In genomic region chr13:45298206-45298505, GRCh38 we compare ENCODE assay signal across 24 cellular contexts. TPM values are rescaled to one million over a fixed set of nuclear protein-coding genes. Genes with fewer than 3 reads are reported as not detected.
DNase-seq lines count a peak whose midpoint lies in the region; ATAC-seq and TF ChIP-seq lines count a peak whose summit lies in the region.
"Had no signal": no experiment of that assay in that cellular context is flagged by ENCODE, and none has a peak within 500 bp of the region (broad histone marks: within the 10 kb centered on the region; RNA-seq: fewer than 3 reads in every experiment).

No MANE protein-coding gene starts in this region.

- H3K4me1 ChIP-seq in CD8-positive, alpha-beta T cell (ENCODE audit: insufficient read depth, low read length): peaks cover 29% of the 10 kb centered on the region
- H3K4me1 ChIP-seq in naive thymus-derived CD4-positive, alpha-beta T cell (ENCODE audit: control insufficient read depth in 2 of 2, insufficient read depth in 2 of 2, low read length in 2 of 2): peaks cover 21 to 30% of the 10 kb centered on the region in 2 donors
- H3K4me1 ChIP-seq: A549, adrenal gland, BE2C had no signal

- TF ChIP-seq CTCF in CD8-positive, alpha-beta T cell (IDR thresholded peaks at IDR 0.05): no peak

- H3K4me1 Mint-ChIP-seq in activated CD4-positive, alpha-beta T cell treated with anti-CD3 and anti-CD28 coated beads, Interleukin-2, amount 10 ng/mL, durations not matched to agents 7 days and 5 days: peaks cover 34% of the 10 kb centered on the region
- peaks cover 41% of the 10 kb centered on the region for H3K4me1 Mint-ChIP-seq in CD8-positive, alpha-beta T cell (ENCODE audit: low read depth)
- peaks cover 23% of the 10 kb centered on the region for H3K4me1 Mint-ChIP-seq in activated T-helper 17 cell treated with anti-CD3 and anti-CD28 coated beads, Interleukin-2, amount 50 U/mL, for 72 hours
- peaks cover 30 to 54% (median 39%) of the 10 kb centered on the region in 7 donors for H3K4me1 Mint-ChIP-seq in naive thymus-derived CD4-positive, alpha-beta T cell

- H3K27ac Mint-ChIP-seq in activated CD4-positive, alpha-beta T cell treated with anti-CD3 and anti-CD28 coated beads, Interleukin-2, amount 10 ng/mL, durations not matched to agents 7 days and 5 days: peak overlapping the region; percentile 85
- peak overlapping the region; percentile 81 for H3K27ac Mint-ChIP-seq in CD8-positive, alpha-beta T cell
- H3K27ac Mint-ChIP-seq in activated T-helper 17 cell treated with anti-CD3 and anti-CD28 coated beads, Interleukin-2, amount 50 U/mL, for 72 hours: peak overlapping the region; percentile 60
- peak overlapping the region; percentile 69 to 93 (median 83) for H3K27ac Mint-ChIP-seq in naive thymus-derived CD4-positive, alpha-beta T cell
- H3K27ac Mint-ChIP-seq: GM23338, type B pancreatic cell had no signal

- no peak for DNase-seq in activated CD4-positive, alpha-beta T cell treated with anti-CD3 and anti-CD28 coated beads, Interleukin-2, amount 10 ng/mL, durations not matched to agents 7 days and 5 days
- no peak for DNase-seq in activated CD4-positive, alpha-beta T cell treated with anti-CD3 and anti-CD28 coated beads for 4 hours
- no peak for DNase-seq in CD8-positive, alpha-beta T cell
- peak in 1 of 9 donors; percentile 4 for DNase-seq in naive thymus-derived CD4-positive, alpha-beta T cell
- DNase-seq in activated gamma-delta T cell treated with Interleukin-2 at 50 U/mL for 16 hours (no peak), AG08395 (ENCODE audit: low spot score) (no peak)
- DNase-seq in NK-92 treated with Interleukin-12 subunit alpha and Interleukin-12 subunit beta, amount 100 ng/mL, for 24 hours (lab: John Stamatoyannopoulos, UW): no peak
- DNase-seq: adrenal gland, BE2C, kidney glomerular epithelial cell, MV-4-11, NCI-H1694, NCI-H2171 treated with DMSO at 0.1 percent for 48 hours, NCI-H69, occipital lobe, RPMI8226, spleen had no signal

- CTCF ChIA-PET in activated CD4-positive, alpha-beta T cell treated with anti-CD3 and anti-CD28 coated beads, Interleukin-2, amount 10 ng/mL, durations not matched to agents 7 days and 5 days (lab: Charles Lee): interaction anchor here (0.9 to 2.7 kb wide), 3 partner anchors 10 to 17 kb away, joined by 3 to 13 read pairs (median 3); no protein-coding TSS in a partner anchor
- CTCF ChIA-PET in CD8-positive, alpha-beta T cell (lab: Charles Lee): interaction anchor here (0.5 to 5.3 kb wide), 6 partner anchors 11 to 315 kb away, joined by 3 to 28 read pairs (median 4); partner anchors contain the start of gene TPT1
- CTCF ChIA-PET in naive thymus-derived CD4-positive, alpha-beta T cell (lab: Charles Lee): interaction anchor here (0.7 to 2.2 kb wide), 3 partner anchors 11 to 468 kb away, joined by 4 to 17 read pairs (median 7); no protein-coding TSS in a partner anchor

- H3K27me3 Mint-ChIP-seq in activated CD4-positive, alpha-beta T cell treated with anti-CD3 and anti-CD28 coated beads, Interleukin-2, amount 10 ng/mL, durations not matched to agents 7 days and 5 days: peaks cover 2% of the 10 kb centered on the region
- no peaks in the 10 kb centered on the region for H3K27me3 Mint-ChIP-seq in CD8-positive, alpha-beta T cell (ENCODE audit: low read depth)
- peaks cover 4% of the 10 kb centered on the region for H3K27me3 Mint-ChIP-seq in activated T-helper 17 cell treated with anti-CD3 and anti-CD28 coated beads, Interleukin-2, amount 50 U/mL, for 72 hours
- H3K27me3 Mint-ChIP-seq in naive thymus-derived CD4-positive, alpha-beta T cell: peaks cover 0 to 4% (median 0%) of the 10 kb centered on the region in 5 donors

- peaks cover 10% of the 10 kb centered on the region for H3K36me3 Mint-ChIP-seq in activated CD4-positive, alpha-beta T cell treated with anti-CD3 and anti-CD28 coated beads, Interleukin-2, amount 10 ng/mL, durations not matched to agents 7 days and 5 days (ENCODE audit: low read depth)
- no peaks in the 10 kb centered on the region for H3K36me3 Mint-ChIP-seq in CD8-positive, alpha-beta T cell
- H3K36me3 Mint-ChIP-seq in activated T-helper 17 cell treated with anti-CD3 and anti-CD28 coated beads, Interleukin-2, amount 50 U/mL, for 72 hours (ENCODE audit: low read depth): no peaks in the 10 kb centered on the region
- H3K36me3 Mint-ChIP-seq in naive thymus-derived CD4-positive, alpha-beta T cell: peaks cover 0 to 10% (median 0%) of the 10 kb centered on the region in 5 donors
- H3K36me3 Mint-ChIP-seq: type B pancreatic cell had no signal

- H3K9me3 ChIP-seq in CD8-positive, alpha-beta T cell (ENCODE audit: low read length): no peaks in the 10 kb centered on the region
- no peaks in the 10 kb centered on the region for H3K9me3 ChIP-seq in naive thymus-derived CD4-positive, alpha-beta T cell (ENCODE audit: control insufficient read depth in 2 of 3, low read length in 3 of 3)
- H3K9me3 ChIP-seq: A549, adrenal gland, BE2C, spleen had no signal

- H3K27me3 ChIP-seq in CD8-positive, alpha-beta T cell (ENCODE audit: insufficient read depth, low read length): no peaks in the 10 kb centered on the region
- H3K27me3 ChIP-seq in naive thymus-derived CD4-positive, alpha-beta T cell (ENCODE audit: control insufficient read depth in 2 of 2, insufficient read depth in 2 of 2, low read length in 2 of 2): no peaks in the 10 kb centered on the region
- H3K27me3 ChIP-seq: adrenal gland had no signal

- no peaks in the 10 kb centered on the region for H3K36me3 ChIP-seq in CD8-positive, alpha-beta T cell (ENCODE audit: insufficient read depth, low read length)
- H3K36me3 ChIP-seq in naive thymus-derived CD4-positive, alpha-beta T cell (ENCODE audit: control insufficient read depth in 2 of 3, insufficient read depth in 3 of 3, low read length in 3 of 3): no peaks in the 10 kb centered on the region
- H3K36me3 ChIP-seq: adrenal gland, BE2C, spleen had no signal

- no peak overlapping the region for H3K4me3 ChIP-seq in CD8-positive, alpha-beta T cell (ENCODE audit: low read depth, low read length)
- H3K4me3 ChIP-seq in naive thymus-derived CD4-positive, alpha-beta T cell (ENCODE audit: low read length): no peak overlapping the region
- H3K4me3 ChIP-seq: A549, adrenal gland, coronary artery, GM23338, lung, SK-N-MC, spleen had no signal

- POLR2A ChIA-PET in activated CD4-positive, alpha-beta T cell treated with anti-CD3 and anti-CD28 coated beads, Interleukin-2, amount 10 ng/mL, durations not matched to agents 7 days and 5 days (lab: Charles Lee): no interaction called here
- POLR2A ChIA-PET in CD8-positive, alpha-beta T cell (lab: Charles Lee): interaction anchor here (0.6 to 1.3 kb wide), 4 partner anchors 36 to 119 kb away, joined by 3 to 5 read pairs (median 3); no protein-coding TSS in a partner anchor
- POLR2A ChIA-PET in naive thymus-derived CD4-positive, alpha-beta T cell (lab: Charles Lee): interaction anchor here (1.4 to 3.0 kb wide), 2 partner anchors 43 to 69 kb away, joined by 3 to 9 read pairs; partner anchors contain the start of gene TPT1

- H3K27ac ChIP-seq in CD8-positive, alpha-beta T cell (ENCODE audit: low read depth, low read length): no peak overlapping the region
- peak overlapping the region; percentile 8 for H3K27ac ChIP-seq in naive thymus-derived CD4-positive, alpha-beta T cell (ENCODE audit: low read depth, low read length)
- H3K27ac ChIP-seq: A549, adrenal gland, coronary artery, SK-N-MC had no signal

- H3K9me3 Mint-ChIP-seq in activated CD4-positive, alpha-beta T cell treated with anti-CD3 and anti-CD28 coated beads, Interleukin-2, amount 10 ng/mL, durations not matched to agents 7 days and 5 days: no peaks in the 10 kb centered on the region
- H3K9me3 Mint-ChIP-seq in CD8-positive, alpha-beta T cell: no peaks in the 10 kb centered on the region
- no peaks in the 10 kb centered on the region for H3K9me3 Mint-ChIP-seq in activated T-helper 17 cell treated with anti-CD3 and anti-CD28 coated beads, Interleukin-2, amount 50 U/mL, for 72 hours
- peaks cover 0 to 7% (median 0%) of the 10 kb centered on the region in 11 donors for H3K9me3 Mint-ChIP-seq in naive thymus-derived CD4-positive, alpha-beta T cell
- H3K9me3 Mint-ChIP-seq: GM23338, type B pancreatic cell had no signal

- H3K4me3 Mint-ChIP-seq in activated CD4-positive, alpha-beta T cell treated with anti-CD3 and anti-CD28 coated beads, Interleukin-2, amount 10 ng/mL, durations not matched to agents 7 days and 5 days: no peak overlapping the region
- peak overlapping the region; percentile 9 for H3K4me3 Mint-ChIP-seq in CD8-positive, alpha-beta T cell
- H3K4me3 Mint-ChIP-seq in activated T-helper 17 cell treated with anti-CD3 and anti-CD28 coated beads, Interleukin-2, amount 50 U/mL, for 72 hours: peak overlapping the region; percentile 7
- H3K4me3 Mint-ChIP-seq in naive thymus-derived CD4-positive, alpha-beta T cell: peak overlapping the region; percentile 2 to 56 (median 30)
- H3K4me3 Mint-ChIP-seq: GM23338, type B pancreatic cell had no signal

- no peak for ATAC-seq in CD8-positive, alpha-beta T cell
- no peak for ATAC-seq in activated T-helper 17 cell treated with anti-CD3 and anti-CD28 coated beads, Interleukin-2, amount 50 U/mL, for 72 hours (replicated peaks)
- no peak for ATAC-seq in naive thymus-derived CD4-positive, alpha-beta T cell
- ATAC-seq: A549, GM23338 had no signal

- intact Hi-C loops in CD8-positive, alpha-beta T cell (cut with DNase I, micrococcal nuclease): no loop called here
- intact Hi-C loops in naive thymus-derived CD4-positive, alpha-beta T cell (cut with micrococcal nuclease): loop anchor here in 1 of 2 donors (10.0 kb wide), 1 partner anchor 173 kb away; the partner anchor contains the start of gene GTF2F2

RNA-seq across cellular contexts. Expression of gene TPT1, which starts 42.8 kb away (rescaled TPM):
- 1,000 to 10,000 TPM; 4,825 to 5,097 TPM for total RNA-seq in activated CD4-positive, alpha-beta T cell treated with anti-CD3 and anti-CD28 coated beads, Interleukin-2, amount 10 ng/mL, durations not matched to agents 7 days and 5 days
- total RNA-seq in CD8-positive, alpha-beta T cell: 1,000 to 10,000 TPM; 8,260 to 8,503 TPM
- 1,000 to 10,000 TPM; 3,139 to 4,606 TPM for total RNA-seq in activated T-helper 17 cell treated with anti-CD3 and anti-CD28 coated beads, Interleukin-2, amount 50 U/mL, for 72 hours
- over 10,000 TPM in 2 of 5 experiments, 1,000 to 10,000 TPM in 3; 4,230 to 13,134 (median 7,796) TPM for total RNA-seq in naive thymus-derived CD4-positive, alpha-beta T cell
- polyA plus RNA-seq in naive thymus-derived CD4-positive, alpha-beta T cell: 1,000 to 10,000 TPM; 3,943 to 4,894 TPM
